9 cellular contexts compared by ENCODE assay signal in genomic region chrX:39705299-39705698, GRCh38.
DNase-seq lines count a peak whose midpoint lies in the region; ATAC-seq, FAIRE-seq and TF ChIP-seq lines count a peak whose summit lies in the region.
"Had no signal": no experiment of that assay in that cellular context is flagged by ENCODE, and none has a peak within 500 bp of the region (broad histone marks: within the 10 kb centered on the region; RNA-seq: fewer than 3 reads in every experiment).

No MANE protein-coding gene starts in this region.

- H3K4me3 ChIP-seq in BE2C (ENCODE audit: low read depth, low read length) (no peak overlapping the region), adrenal gland (no peak overlapping the region)

- H3K27ac ChIP-seq in adrenal gland: no peak overlapping the region

- FAIRE-seq in islet of Langerhans (lab: Jason Lieb, UNC): peak; percentile 98

- no peaks in the 10 kb centered on the region for H3K4me1 Mint-ChIP-seq in activated naive CD4-positive, alpha-beta T cell treated with anti-CD3 and anti-CD28 coated beads, Interleukin-2, amount 10 ng/mL, durations not matched to agents 7 days and 5 days

- DNase-seq in BE2C (peak; percentile 59), Kasumi-1 (lab: John Stamatoyannopoulos, UW) (peak; percentile 23 to 25), adrenal gland (peak; percentile 79 to 93 (median 88)), ureter (ENCODE audit: low spot score) (peak; percentile 70)
- no peak for DNase-seq in activated naive CD4-positive, alpha-beta T cell treated with anti-CD3 and anti-CD28 coated beads, Interleukin-2, amount 10 ng/mL, durations not matched to agents 7 days and 5 days

- no peaks in the 10 kb centered on the region for H3K9me3 Mint-ChIP-seq in activated naive CD4-positive, alpha-beta T cell treated with anti-CD3 and anti-CD28 coated beads, Interleukin-2, amount 10 ng/mL, durations not matched to agents 7 days and 5 days

- no peak for ATAC-seq in GM18907 (IDR thresholded peaks at IDR 0.05; ENCODE audit: unreplicated experiment)
- no peak for ATAC-seq in GM21825 (IDR thresholded peaks at IDR 0.05; ENCODE audit: unreplicated experiment)

- H3K36me3 Mint-ChIP-seq in activated naive CD4-positive, alpha-beta T cell treated with anti-CD3 and anti-CD28 coated beads, Interleukin-2, amount 10 ng/mL, durations not matched to agents 7 days and 5 days: no peaks in the 10 kb centered on the region
- H3K36me3 Mint-ChIP-seq: activated naive CD8-positive, alpha-beta T cell had no signal

- H3K27ac Mint-ChIP-seq in activated naive CD4-positive, alpha-beta T cell treated with anti-CD3 and anti-CD28 coated beads, Interleukin-2, amount 10 ng/mL, durations not matched to agents 7 days and 5 days: no peak overlapping the region
- H3K27ac Mint-ChIP-seq: activated naive CD8-positive, alpha-beta T cell had no signal

- WGBS in adrenal gland, 4 donors: 8 to 17% (median 8%) methylated on average over 1 to 2 of the region's 2 CpGs

- no peak for TF ChIP-seq POLR2A in adrenal gland (IDR thresholded peaks at IDR 0.05)

- H3K4me1 ChIP-seq in BE2C: peaks cover 2% of the 10 kb centered on the region; the same call in 1 of the 2 replicates
- no peaks in the 10 kb centered on the region for H3K4me1 ChIP-seq in adrenal gland (replicated peaks in 1 of 2)

- peaks cover 3% of the 10 kb centered on the region for H3K27me3 Mint-ChIP-seq in activated naive CD4-positive, alpha-beta T cell treated with anti-CD3 and anti-CD28 coated beads, Interleukin-2, amount 10 ng/mL, durations not matched to agents 7 days and 5 days
- H3K27me3 Mint-ChIP-seq: activated naive CD8-positive, alpha-beta T cell had no signal

- H3K36me3 ChIP-seq in BE2C: no peaks in the 10 kb centered on the region
- no peaks in the 10 kb centered on the region for H3K36me3 ChIP-seq in adrenal gland (replicated peaks in 1 of 2)

- TF ChIP-seq CTCF in BE2C (IDR thresholded peaks at IDR 0.05; ENCODE audit: low read depth, low read length) (peak; percentile 55), adrenal gland (IDR thresholded peaks at IDR 0.05) (peak; percentile 36 to 63 (median 56))

- intact Hi-C loops in adrenal gland (cut with DNase I): no loop called here

- no peak overlapping the region for H3K4me3 Mint-ChIP-seq in activated naive CD4-positive, alpha-beta T cell treated with anti-CD3 and anti-CD28 coated beads, Interleukin-2, amount 10 ng/mL, durations not matched to agents 7 days and 5 days
- H3K4me3 Mint-ChIP-seq: activated naive CD8-positive, alpha-beta T cell had no signal

- no peaks in the 10 kb centered on the region for H3K27me3 ChIP-seq in BE2C
- H3K27me3 ChIP-seq in adrenal gland: peaks cover 11% of the 10 kb centered on the region

- CTCF ChIA-PET in activated naive CD4-positive, alpha-beta T cell treated with anti-CD3 and anti-CD28 coated beads, Interleukin-2, amount 10 ng/mL, durations not matched to agents 7 days and 5 days (lab: Charles Lee): no interaction called here

- H3K9me3 ChIP-seq in BE2C (no peaks in the 10 kb centered on the region), adrenal gland (replicated peaks in 1 of 3) (no peaks in the 10 kb centered on the region)
